ENCODE assay signal across 9 cellular contexts in the genomic region with DNA sequence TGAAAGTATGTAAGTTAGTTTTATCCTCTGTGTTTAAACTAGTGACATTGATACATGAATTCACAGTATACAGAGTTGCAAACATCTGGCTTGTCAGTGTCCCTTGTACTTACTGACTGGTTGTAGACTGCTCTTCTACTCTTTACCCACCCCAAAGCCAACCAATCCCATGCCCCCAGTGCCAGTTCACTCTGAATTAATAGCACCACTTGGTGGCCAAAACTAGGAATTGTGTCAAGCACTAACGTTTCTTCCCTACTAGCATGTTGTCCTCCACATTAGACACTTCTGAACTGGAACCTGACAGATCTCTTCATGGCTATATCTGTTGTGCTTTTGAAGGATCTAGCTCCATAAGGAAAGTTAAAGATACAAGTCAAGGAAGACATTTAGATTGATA. TPM values are rescaled to one million over a fixed set of nuclear protein-coding genes. Genes with fewer than 3 reads are reported as not detected.
DNase-seq lines count a peak whose midpoint lies in the region; ATAC-seq, FAIRE-seq and TF ChIP-seq lines count a peak whose summit lies in the region.
"Had no signal": no experiment of that assay in that cellular context is flagged by ENCODE, and none has a peak within 500 bp of the region (broad histone marks: within the 10 kb centered on the region; RNA-seq: fewer than 3 reads in every experiment).

No MANE protein-coding gene starts in this region.

- H3K9me3 Mint-ChIP-seq in stimulated activated effector memory CD8-positive, alpha-beta T cell treated with anti-CD3 and anti-CD28 coated beads, Interleukin-12 subunit alpha, Interleukin-12 subunit beta, amount 100 ng/mL, for 72 hours, result no peaks in the 10 kb centered on the region
- H3K9me3 Mint-ChIP-seq: dendritic cell treated with granulocyte-macrophage colony-stimulating factor and Interleukin-4, amounts not matched to agents 40 ng/mL and 50 ng/mL, for 4 days had no signal

- H3K36me3 ChIP-seq in bronchial epithelial cell (ENCODE audit: control insufficient read depth, insufficient read depth, low read length), result peaks cover 2% of the 10 kb centered on the region

- H3K27me3 ChIP-seq in bronchial epithelial cell (ENCODE audit: control insufficient read depth, insufficient read depth, low read length), result no peaks in the 10 kb centered on the region

- no peak overlapping the region for H3K27ac ChIP-seq in 22Rv1

- peak; percentile 34 for ATAC-seq in stimulated activated effector memory CD8-positive, alpha-beta T cell treated with anti-CD3 and anti-CD28 coated beads, Interleukin-12 subunit alpha, Interleukin-12 subunit beta, amount 100 ng/mL, for 72 hours
- ATAC-seq in GM18858 (IDR thresholded peaks at IDR 0.05; ENCODE audit: unreplicated experiment), result no peak

- no peak overlapping the region for H3K4me3 Mint-ChIP-seq in stimulated activated effector memory CD8-positive, alpha-beta T cell treated with anti-CD3 and anti-CD28 coated beads, Interleukin-12 subunit alpha, Interleukin-12 subunit beta, amount 100 ng/mL, for 72 hours
- H3K4me3 Mint-ChIP-seq: dendritic cell treated with granulocyte-macrophage colony-stimulating factor and Interleukin-4, amounts not matched to agents 40 ng/mL and 50 ng/mL, for 4 days had no signal

- H3K36me3 Mint-ChIP-seq in stimulated activated effector memory CD8-positive, alpha-beta T cell treated with anti-CD3 and anti-CD28 coated beads, Interleukin-12 subunit alpha, Interleukin-12 subunit beta, amount 100 ng/mL, for 72 hours, result peaks cover 6% of the 10 kb centered on the region

- DNase-seq in GM12865 (ENCODE audit: low read depth) (peak; percentile 46), NAMALWA (ENCODE audit: low spot score) (peak; percentile 75), bronchial epithelial cell (ENCODE audit: low read depth) (peak; percentile 51), OCI-M2 (lab: John Stamatoyannopoulos, UW; ENCODE audit: unreplicated experiment) (no peak), posterior cingulate gyrus (no peak)
- DNase-seq in stimulated activated effector memory CD8-positive, alpha-beta T cell treated with anti-CD3 and anti-CD28 coated beads, Interleukin-12 subunit alpha, Interleukin-12 subunit beta, amount 100 ng/mL, for 72 hours (ENCODE audit: low spot score in 2 of 2), result no peak

- no peak for FAIRE-seq in bronchial epithelial cell (lab: Jason Lieb, UNC)

- intact Hi-C loops in posterior cingulate gyrus (cut with DNase I), result no loop called here

- H3K4me1 Mint-ChIP-seq in stimulated activated effector memory CD8-positive, alpha-beta T cell treated with anti-CD3 and anti-CD28 coated beads, Interleukin-12 subunit alpha, Interleukin-12 subunit beta, amount 100 ng/mL, for 72 hours, result no peaks in the 10 kb centered on the region

- peak; percentile 60 for TF ChIP-seq CTCF in 22Rv1 (IDR thresholded peaks at IDR 0.05)
- TF ChIP-seq CTCF in GM12865 (IDR thresholded peaks at IDR 0.05; ENCODE audit: insufficient read depth, low read depth, low read length, missing control alignments), result peak; percentile 12
- peak; percentile 34 for TF ChIP-seq CTCF in bronchial epithelial cell (IDR thresholded peaks at IDR 0.05; ENCODE audit: insufficient read depth, low read length, severe bottlenecking)

- no peak overlapping the region for H3K4me3 ChIP-seq in GM12865 (ENCODE audit: low read depth, low read length)
- H3K4me3 ChIP-seq in bronchial epithelial cell (ENCODE audit: low read depth, low read length), result no peak overlapping the region

- H3K27ac Mint-ChIP-seq in stimulated activated effector memory CD8-positive, alpha-beta T cell treated with anti-CD3 and anti-CD28 coated beads, Interleukin-12 subunit alpha, Interleukin-12 subunit beta, amount 100 ng/mL, for 72 hours, result no peak overlapping the region
- H3K27ac Mint-ChIP-seq: dendritic cell treated with granulocyte-macrophage colony-stimulating factor and Interleukin-4, amounts not matched to agents 40 ng/mL and 50 ng/mL, for 4 days had no signal

RNA-seq across cellular contexts. Expression of a gene that starts 27.2 kb away (rescaled TPM):
- total RNA-seq in bronchial epithelial cell, result 0.79 and 1.5 TPM in 2 replicates

Comparison
In these comparisons a context has a peak if more than half of its experiments do, and no peak if none do; other contexts are left out.
1. DNase-seq: peak in GM12865 (single experiment), NAMALWA (single experiment) and bronchial epithelial cell (single experiment); none in stimulated activated effector memory CD8-positive, alpha-beta T cell treated with anti-CD3 and anti-CD28 coated beads, Interleukin-12 subunit alpha, Interleukin-12 subunit beta, amount 100 ng/mL, for 72 hours (0 of 2), OCI-M2 (single experiment) and posterior cingulate gyrus (0 of 10).
2. Peak in every context shown above with its lines, with median percentiles within 50 percentile points of each other: CTCF ChIP-seq.